ENCODE assay signal across 25 cellular contexts in the genomic region with DNA sequence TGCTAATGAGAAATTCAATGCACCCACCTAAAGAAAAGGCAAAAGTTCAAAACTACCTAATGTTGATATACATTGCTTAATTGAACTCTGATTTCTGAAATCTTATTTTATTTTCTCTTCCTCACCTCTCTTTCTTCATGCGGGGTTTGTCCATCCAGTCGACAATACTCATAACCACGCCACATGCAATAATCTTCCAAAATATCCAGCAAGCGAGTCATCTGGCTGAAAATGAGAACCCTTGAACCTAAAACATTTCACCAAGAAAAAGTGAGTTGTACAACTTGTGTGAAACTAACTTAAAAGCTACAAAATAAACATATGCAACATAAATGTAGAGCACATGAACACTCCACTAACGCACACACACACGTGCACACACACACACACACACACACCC. TPM values are rescaled to one million over a fixed set of nuclear protein-coding genes. Genes with fewer than 3 reads are reported as not detected.
DNase-seq lines count a peak whose midpoint lies in the region; ATAC-seq, FAIRE-seq and TF ChIP-seq lines count a peak whose summit lies in the region.
"Had no signal": no experiment of that assay in that cellular context is flagged by ENCODE, and none has a peak within 500 bp of the region (broad histone marks: within the 10 kb centered on the region; RNA-seq: fewer than 3 reads in every experiment).

No MANE protein-coding gene starts in this region.

- ATAC-seq in effector memory CD8-positive, alpha-beta T cell (replicated peaks): no peak
- no peak for ATAC-seq in GM19023 (IDR thresholded peaks at IDR 0.05; ENCODE audit: unreplicated experiment)
- ATAC-seq: left colon; naive thymus-derived CD4-positive, alpha-beta T cell; T-cell had no signal

- no peaks in the 10 kb centered on the region for H3K9me3 Mint-ChIP-seq in effector memory CD8-positive, alpha-beta T cell
- H3K9me3 Mint-ChIP-seq: CD4-positive, alpha-beta memory T cell; naive thymus-derived CD4-positive, alpha-beta T cell; T-cell had no signal

- no peak for TF ChIP-seq POLR2A in erythroblast (IDR thresholded peaks at IDR 0.05; ENCODE audit: low read length)

- DNase-seq in AG20443 (ENCODE audit: low spot score) (peak; percentile 31), HT1080 (ENCODE audit: low read depth) (peak; percentile 6), cardiac fibroblast (ENCODE audit: low read depth in 2 of 2) (peak; percentile 22 to 48), myocyte (ENCODE audit: low read depth) (peak; percentile 7), erythroblast (lab: John Stamatoyannopoulos, UW) (no peak), urothelium cell line (ENCODE audit: low spot score) (no peak)
- no peak for DNase-seq in effector memory CD8-positive, alpha-beta T cell
- DNase-seq: activated naive CD4-positive, alpha-beta T cell; activated T-cell treated with anti-CD3 and anti-CD28 coated beads, Interleukin-2, amount 50 U/mL, for 1 hour; anterior cingulate cortex; CD4-positive, alpha-beta memory T cell; DMS153; effector CD4-positive, alpha-beta T cell; Kasumi-1; left colon; mesendoderm; naive thymus-derived CD4-positive, alpha-beta T cell; NCI-H1092; NCI-H2029; OCI-M1; SHP77 treated with DMSO at 0.1 percent for 48 hours; stimulated activated CD4-positive, alpha-beta T cell treated with anti-CD3 and anti-CD28 coated beads, Interleukin-15, amount 100 ng/mL, for 24 hours; stimulated activated CD8-positive, alpha-beta memory T cell treated with anti-CD3 and anti-CD28 coated beads, Interleukin-4, amount 100 ng/mL, for 48 hours; T-cell had no signal

- no peaks in the 10 kb centered on the region for H3K36me3 Mint-ChIP-seq in effector memory CD8-positive, alpha-beta T cell (ENCODE audit: insufficient read depth)
- H3K36me3 Mint-ChIP-seq: CD4-positive, alpha-beta memory T cell had no signal

- no peaks in the 10 kb centered on the region for H3K4me1 Mint-ChIP-seq in effector memory CD8-positive, alpha-beta T cell (ENCODE audit: low read depth in 2 of 2)
- H3K4me1 Mint-ChIP-seq: CD4-positive, alpha-beta memory T cell; naive thymus-derived CD4-positive, alpha-beta T cell; T-cell had no signal

- H3K27me3 Mint-ChIP-seq in effector memory CD8-positive, alpha-beta T cell: peaks cover 0 to 7% of the 10 kb centered on the region in 2 donors
- H3K27me3 Mint-ChIP-seq: naive thymus-derived CD4-positive, alpha-beta T cell had no signal

- H3K4me3 ChIP-seq in cardiac fibroblast (replicated peaks in 1 of 2; ENCODE audit: low read depth in 2 of 2, low read length in 2 of 2): no peak overlapping the region

- H3K4me3 Mint-ChIP-seq in effector memory CD8-positive, alpha-beta T cell: no peak overlapping the region
- H3K4me3 Mint-ChIP-seq: CD4-positive, alpha-beta memory T cell; naive thymus-derived CD4-positive, alpha-beta T cell; T-cell had no signal

- TF ChIP-seq CTCF in cardiac fibroblast (IDR thresholded peaks at IDR 0.05; ENCODE audit: low read depth, low read length): no peak

- no peak overlapping the region for H3K27ac Mint-ChIP-seq in effector memory CD8-positive, alpha-beta T cell
- H3K27ac Mint-ChIP-seq: CD4-positive, alpha-beta memory T cell; T-cell had no signal

- FAIRE-seq in urothelium cell line (lab: Jason Lieb, UNC): no peak

RNA-seq across cellular contexts. Expression of a gene that starts 26.7 kb away (rescaled TPM):
- total RNA-seq in HT1080 (2014; rRNA removed; shearing (Covaris generic)): 23.7 and 28.3 TPM in 2 replicates
- 12.5 and 16.2 TPM in 2 replicates for polyA plus RNA-seq in HT1080 (2015; cell fraction: cytosol; rRNA removed)
- 36.4 and 39.3 TPM in 2 replicates for polyA plus RNA-seq in HT1080 (2015; cell fraction: nucleus; rRNA removed)
- total RNA-seq in myocyte: 55.8 and 58.7 TPM in 2 replicates
- 30.0 TPM for polyA plus RNA-seq in myocyte (2012)

RNA-seq across cellular contexts. Expression of a gene that starts 43.4 kb away (rescaled TPM):
- total RNA-seq in HT1080 (2014; rRNA removed; shearing (Covaris generic)): 12.7 and 14.2 TPM in 2 replicates
- polyA plus RNA-seq in HT1080 (2015; cell fraction: cytosol; rRNA removed): 20.3 and 27.7 TPM in 2 replicates
- polyA plus RNA-seq in HT1080 (2015; cell fraction: nucleus; rRNA removed): 35.7 and 36.0 TPM in 2 replicates
- 6.6 and 7.1 TPM in 2 replicates for total RNA-seq in myocyte
- polyA plus RNA-seq in myocyte (2012): 15.9 TPM

Comparison
In these comparisons a context has a peak if more than half of its experiments do, and no peak if none do; other contexts are left out.
1. DNase-seq: peak in AG20443 (single experiment), HT1080 (single experiment), cardiac fibroblast (2 of 2) and myocyte (single experiment); none in erythroblast (0 of 2), effector memory CD8-positive, alpha-beta T cell (0 of 3) and urothelium cell line (single experiment).